In the genomic region with DNA sequence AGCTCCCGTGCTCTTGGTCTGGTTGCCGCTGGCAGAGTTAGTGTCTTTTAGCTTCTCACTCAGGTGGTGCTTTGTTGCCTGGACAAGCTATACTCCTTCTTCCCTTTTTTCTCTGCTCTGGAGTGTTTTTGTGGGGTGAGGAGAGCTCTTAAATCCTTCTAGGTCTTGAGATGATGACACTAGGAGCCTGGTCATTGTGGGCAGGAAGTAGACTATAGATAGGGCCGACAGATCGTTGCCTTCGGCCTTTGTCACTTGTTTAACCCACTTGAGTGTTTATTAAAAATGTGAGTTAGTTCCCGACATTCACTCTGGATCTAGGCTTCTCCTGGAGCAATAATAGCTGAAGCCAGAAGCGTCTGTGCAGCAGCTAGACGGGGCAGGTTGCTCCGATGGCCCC, we compare ENCODE assay signal across 1 cellular context.
TF ChIP-seq lines count a peak whose summit lies in the region.

No MANE protein-coding gene starts in this region.

TF ChIP-seq in GM23338, 12 proteins besides CTCF, POLR2A, EP300 and RAD21 (continued from another document):
- TF ChIP-seq ZNF462 (CRISPR knock-in tag; IDR thresholded peaks at IDR 0.05) (no peak), EZH2 (IDR thresholded peaks at IDR 0.05; ENCODE audit: low read depth, unreplicated experiment) (no peak), EZH2phosphoT487 (IDR thresholded peaks at IDR 0.05; ENCODE audit: unreplicated experiment) (no peak), STAT1 (IDR thresholded peaks at IDR 0.05; ENCODE audit: unreplicated experiment) (no peak), ZNF331 (CRISPR knock-in tag; IDR thresholded peaks at IDR 0.05; ENCODE audit: low read depth) (no peak), NANOG (IDR thresholded peaks at IDR 0.05; ENCODE audit: borderline replicate concordance) (no peak), ZNF114 (CRISPR knock-in tag; IDR thresholded peaks at IDR 0.05) (no peak)
